Comparison of ENCODE assay signal across 1 cellular context in genomic region chr3:49119439-49119838, GRCh38.
TF ChIP-seq lines count a peak whose summit lies in the region.

No MANE protein-coding gene starts in this region.

TF ChIP-seq in H1, 55 proteins besides CTCF, POLR2A, EP300 and RAD21:
- TF ChIP-seq SIX5 (IDR thresholded peaks at IDR 0.05; ENCODE audit: low read depth, low read length) (no peak), SP4 (IDR thresholded peaks at IDR 0.05; ENCODE audit: low read length) (no peak), TCF12 (IDR thresholded peaks at IDR 0.05; ENCODE audit: low read depth, low read length) (no peak), CHD7 (IDR thresholded peaks at IDR 0.05; ENCODE audit: insufficient replicate concordance, low read length) (no peak), ATF3 (IDR thresholded peaks at IDR 0.05; ENCODE audit: insufficient read depth, low read depth, low read length) (no peak), FOSL1 (IDR thresholded peaks at IDR 0.05; ENCODE audit: insufficient read depth, low read depth, low read length) (no peak), KDM5A (IDR thresholded peaks at IDR 0.05; ENCODE audit: low read length) (no peak), CEBPB (IDR thresholded peaks at IDR 0.05; ENCODE audit: low read depth, low read length) (no peak)
